ENCODE assay signal across 9 cellular contexts in the genomic region with DNA sequence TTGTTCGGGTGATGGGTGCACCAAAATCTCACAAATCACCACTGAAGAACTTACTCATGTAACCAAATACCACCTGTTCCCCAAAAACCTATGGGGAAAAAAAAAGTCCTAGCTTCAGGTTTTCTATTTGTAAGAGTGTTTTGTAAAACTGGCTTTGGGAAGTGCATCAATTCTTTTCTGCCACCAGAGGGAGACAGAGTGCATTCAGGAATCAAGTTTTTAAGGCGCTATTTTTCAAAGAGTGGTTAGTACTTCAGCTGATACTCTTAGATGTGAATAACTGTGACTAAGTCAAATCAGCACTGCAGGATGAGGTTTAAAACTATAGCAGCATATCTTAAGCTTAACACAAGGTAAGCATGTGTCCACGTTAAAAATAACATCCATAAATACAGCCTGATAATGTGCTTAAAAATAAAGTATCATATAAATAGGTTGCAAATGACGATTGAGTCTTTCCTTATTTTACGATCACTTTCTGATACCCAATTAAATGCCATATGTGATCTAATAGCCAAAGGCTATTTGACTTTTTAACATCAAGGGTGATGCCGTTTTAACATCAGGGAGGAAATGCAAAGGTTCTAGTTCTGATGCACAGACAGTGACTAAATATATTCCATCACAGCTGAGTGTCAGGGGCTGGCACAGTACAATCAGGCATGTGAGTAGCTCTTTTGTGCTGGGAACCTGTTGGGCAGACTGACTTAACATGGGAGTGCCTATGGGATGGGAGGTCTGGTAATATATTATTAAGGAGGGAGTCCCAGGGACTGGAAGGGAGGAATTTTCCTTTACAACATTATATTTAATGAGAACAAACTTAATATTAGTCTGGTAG. TPM values are rescaled to one million over a fixed set of nuclear protein-coding genes. Genes with fewer than 3 reads are reported as not detected.
DNase-seq lines count a peak whose midpoint lies in the region; ATAC-seq, FAIRE-seq and TF ChIP-seq lines count a peak whose summit lies in the region.
"Had no signal": no experiment of that assay in that cellular context is flagged by ENCODE, and none has a peak within 500 bp of the region (broad histone marks: within the 10 kb centered on the region; RNA-seq: fewer than 3 reads in every experiment).

No MANE protein-coding gene starts in this region.

- H2AFZ ChIP-seq in DND-41 (ENCODE audit: low read depth, low read length): no peak overlapping the region
- H2AFZ ChIP-seq in astrocyte (ENCODE audit: low read depth, low read length): no peak overlapping the region

- H3K36me3 ChIP-seq in DND-41 (ENCODE audit: insufficient read depth, low read length) (no peaks in the 10 kb centered on the region), astrocyte (ENCODE audit: insufficient read depth, low read length) (no peaks in the 10 kb centered on the region), stomach (no peaks in the 10 kb centered on the region)

- H3K9ac ChIP-seq in DND-41 (ENCODE audit: low read depth, low read length): no peak overlapping the region
- H3K9ac ChIP-seq in astrocyte (ENCODE audit: low read length): no peak overlapping the region

- H3K4me3 ChIP-seq in DND-41 (ENCODE audit: low read depth in 1 of 2, low read length in 2 of 2) (no peak overlapping the region), astrocyte (ENCODE audit: insufficient read depth, low read depth, low read length) (no peak overlapping the region), stomach (no peak overlapping the region)

- FAIRE-seq in astrocyte (lab: Jason Lieb, UNC): no peak

- no peaks in the 10 kb centered on the region for H3K9me3 ChIP-seq in DND-41 (ENCODE audit: insufficient read depth, low read length, severe bottlenecking)
- H3K9me3 ChIP-seq in astrocyte (ENCODE audit: insufficient read depth, low read depth, low read length): no peaks in the 10 kb centered on the region
- no peaks in the 10 kb centered on the region for H3K9me3 ChIP-seq in stomach

- TF ChIP-seq EP300 in stomach (IDR thresholded peaks at IDR 0.05): no peak

- H3K27ac Mint-ChIP-seq in astrocyte (ENCODE audit: unreplicated experiment): no peak overlapping the region
- H3K27ac Mint-ChIP-seq in stimulated activated memory B cell treated with anti-CD40 and anti-IgM and Interleukin-4, amounts not matched to agents 10 μg/mL and 1 μg/mL and 100 μg/mL, for 72 hours: no peak overlapping the region

- WGBS in stomach, 5 donors: 48 to 53% (median 51%) methylated on average over 6 of the region's 6 CpGs

- DNase-seq in DND-41 (peak; percentile 15), NCI-H1048 (lab: John Stamatoyannopoulos, UW) (peak; percentile 16), astrocyte (ENCODE audit: low read depth) (peak; percentile 36), hepatic stellate cell (ENCODE audit: low spot score) (peak; percentile 38), stomach (no peak)

- H3K4me1 Mint-ChIP-seq in astrocyte (ENCODE audit: low read depth, unreplicated experiment): peaks cover 8% of the 10 kb centered on the region
- H3K4me1 Mint-ChIP-seq in stimulated activated memory B cell treated with anti-CD40 and anti-IgM and Interleukin-4, amounts not matched to agents 10 μg/mL and 1 μg/mL and 100 μg/mL, for 72 hours: no peaks in the 10 kb centered on the region

- no peak overlapping the region for H3K27ac ChIP-seq in 22Rv1
- H3K27ac ChIP-seq in DND-41 (ENCODE audit: low read length): no peak overlapping the region
- no peak overlapping the region for H3K27ac ChIP-seq in astrocyte (ENCODE audit: low read depth, low read length)
- no peak overlapping the region for H3K27ac ChIP-seq in stomach

- no peak for TF ChIP-seq POLR2A in stomach (IDR thresholded peaks at IDR 0.05)

- peak; percentile 58 for ATAC-seq in DND-41 (ENCODE audit: insufficient read depth, low read depth)
- no peak for ATAC-seq in GM18861 (IDR thresholded peaks at IDR 0.05; ENCODE audit: unreplicated experiment)
- ATAC-seq in stimulated activated memory B cell treated with anti-CD40 and anti-IgM and Interleukin-4, amounts not matched to agents 10 μg/mL and 1 μg/mL and 100 μg/mL, for 72 hours: no peak

- H3K4me1 ChIP-seq in DND-41 (ENCODE audit: insufficient read depth, low read length) (no peaks in the 10 kb centered on the region), astrocyte (ENCODE audit: insufficient read depth, low read length) (peaks cover 15% of the 10 kb centered on the region), stomach (no peaks in the 10 kb centered on the region)

- H3K4me3 Mint-ChIP-seq in astrocyte (ENCODE audit: unreplicated experiment): no peak overlapping the region
- H3K4me3 Mint-ChIP-seq in stimulated activated memory B cell treated with anti-CD40 and anti-IgM and Interleukin-4, amounts not matched to agents 10 μg/mL and 1 μg/mL and 100 μg/mL, for 72 hours: no peak overlapping the region

- H3K36me3 Mint-ChIP-seq in astrocyte (ENCODE audit: low read depth, unreplicated experiment): no peaks in the 10 kb centered on the region
- no peaks in the 10 kb centered on the region for H3K36me3 Mint-ChIP-seq in stimulated activated memory B cell treated with anti-CD40 and anti-IgM and Interleukin-4, amounts not matched to agents 10 μg/mL and 1 μg/mL and 100 μg/mL, for 72 hours

- intact Hi-C loops in stomach (cut with DNase I; ENCODE audit: low total_unique reads): no loop called here

- H3K27me3 Mint-ChIP-seq in astrocyte (ENCODE audit: low read depth, unreplicated experiment): peaks cover 10% of the 10 kb centered on the region
- peaks cover 75% of the 10 kb centered on the region for H3K27me3 Mint-ChIP-seq in stimulated activated memory B cell treated with anti-CD40 and anti-IgM and Interleukin-4, amounts not matched to agents 10 μg/mL and 1 μg/mL and 100 μg/mL, for 72 hours

- no peaks in the 10 kb centered on the region for H3K9me3 Mint-ChIP-seq in astrocyte (ENCODE audit: unreplicated experiment)
- H3K9me3 Mint-ChIP-seq in stimulated activated memory B cell treated with anti-CD40 and anti-IgM and Interleukin-4, amounts not matched to agents 10 μg/mL and 1 μg/mL and 100 μg/mL, for 72 hours: no peaks in the 10 kb centered on the region

- TF ChIP-seq CTCF in 22Rv1 (IDR thresholded peaks at IDR 0.05): peak; percentile 97
- peak; percentile 84 for TF ChIP-seq CTCF in DND-41 (IDR thresholded peaks at IDR 0.05; ENCODE audit: borderline replicate concordance, extremely low read depth, low read length, poor library complexity, severe bottlenecking)
- peak; percentile 92 for TF ChIP-seq CTCF in astrocyte (IDR thresholded peaks at IDR 0.05; ENCODE audit: insufficient read depth, low read depth, low read length)
- peak in 5 of 7 experiments; percentile 35 to 86 (median 76) for TF ChIP-seq CTCF in stomach (IDR thresholded peaks at IDR 0.05)

- no peaks in the 10 kb centered on the region for H3K79me2 ChIP-seq in DND-41 (ENCODE audit: insufficient read depth, low read length)
- H3K79me2 ChIP-seq in astrocyte (ENCODE audit: insufficient read depth, low read length): no peaks in the 10 kb centered on the region

- H4K20me1 ChIP-seq in DND-41 (ENCODE audit: insufficient read depth, low read length) (no peaks in the 10 kb centered on the region), astrocyte (ENCODE audit: insufficient read depth, low read length) (no peaks in the 10 kb centered on the region)

- H3K4me2 ChIP-seq in DND-41 (ENCODE audit: insufficient read depth, low read length): no peak overlapping the region
- no peak overlapping the region for H3K4me2 ChIP-seq in astrocyte (ENCODE audit: low read length)

- H3K27me3 ChIP-seq in DND-41 (ENCODE audit: insufficient read depth, low read length, poor library complexity) (peaks cover 29% of the 10 kb centered on the region), astrocyte (ENCODE audit: insufficient read depth, low read length) (no peaks in the 10 kb centered on the region), stomach (peaks cover 0 to 25% (median 0%) of the 10 kb centered on the region in 3 donors)

RNA-seq across cellular contexts. Expression of a gene that starts 10.6 kb away (rescaled TPM):
- total RNA-seq in astrocyte: not detected in 2 replicates
- total RNA-seq in stomach: not detected
- polyA plus RNA-seq in stomach: not detected
- polyA plus RNA-seq: esophagus had no signal
